ENCODE assay signal across 23 cellular contexts in genomic region chr1:33268927-33269610, GRCh38. TPM values are rescaled to one million over a fixed set of nuclear protein-coding genes. Genes with fewer than 3 reads are reported as not detected.
A peak's percentile ranks its signal among the peaks of the same experiment; 100 is the strongest.
DNase-seq lines count a peak whose midpoint lies in the region; ATAC-seq and TF ChIP-seq lines count a peak whose summit lies in the region.
"Had no signal": no experiment of that assay in that cellular context is flagged by ENCODE, and none has a peak within 500 bp of the region (broad histone marks: within the 10 kb centered on the region; RNA-seq: fewer than 3 reads in every experiment).

No MANE protein-coding gene starts in this region.

- intact Hi-C loops in activated CD8-positive, alpha-beta T cell treated with anti-CD3 and anti-CD28 coated beads for 36 hours (cut with micrococcal nuclease): no loop called here
- intact Hi-C loops in Right ventricle myocardium inferior (cut with DNase I): no loop called here

- no peaks in the 10 kb centered on the region for H3K9me3 ChIP-seq in CD8-positive, alpha-beta memory T cell (ENCODE audit: low read length)
- H3K9me3 ChIP-seq: thyroid gland had no signal

- no peak for TF ChIP-seq CTCF in activated CD8-positive, alpha-beta T cell treated with anti-CD3 and anti-CD28 coated beads for 36 hours (IDR thresholded peaks at IDR 0.05)
- no peak for TF ChIP-seq CTCF in nephron (IDR thresholded peaks at IDR 0.05; ENCODE audit: unreplicated experiment in 3 of 3)
- TF ChIP-seq CTCF in WTC11 (IDR thresholded peaks at IDR 0.05): no peak

- H3K27ac ChIP-seq in urinary bladder (ENCODE audit: low read depth): peak overlapping the region; percentile 47
- no peak overlapping the region for H3K27ac ChIP-seq in CD8-positive, alpha-beta memory T cell (ENCODE audit: low read depth, low read length)
- H3K27ac ChIP-seq: 22Rv1, cardiac muscle cell had no signal

- H3K27ac Mint-ChIP-seq in activated CD8-positive, alpha-beta T cell treated with anti-CD3 and anti-CD28 coated beads, Interleukin-2, amount 10 ng/mL, durations not matched to agents 7 days and 5 days: peak overlapping the region; percentile 26
- H3K27ac Mint-ChIP-seq in activated CD8-positive, alpha-beta T cell treated with anti-CD3 and anti-CD28 coated beads for 36 hours: no peak overlapping the region
- H3K27ac Mint-ChIP-seq in nephron (peak overlapping the region; percentile 64 to 90 (median 76)), WTC11 (no peak overlapping the region)
- H3K27ac Mint-ChIP-seq in CD8-positive, alpha-beta memory T cell: peak overlapping the region in 3 of 8 donors; percentile 56 to 73 (median 63)
- H3K27ac Mint-ChIP-seq: activated CD4-positive, alpha-beta memory T cell treated with anti-CD3 and anti-CD28 coated beads, Interleukin-2, amount 10 ng/mL, durations not matched to agents 7 days and 5 days; activated T-cell treated with anti-CD3 and anti-CD28 coated beads, Interleukin-2, amount 50 U/mL, for 72 hours; CD4-positive, alpha-beta T cell; HFFc6 had no signal

- no peaks in the 10 kb centered on the region for H3K4me1 ChIP-seq in urinary bladder (ENCODE audit: insufficient read depth)
- peaks cover 23% of the 10 kb centered on the region for H3K4me1 ChIP-seq in CD8-positive, alpha-beta memory T cell (ENCODE audit: insufficient read depth, low read length)

- CTCF ChIA-PET in activated CD8-positive, alpha-beta T cell treated with anti-CD3 and anti-CD28 coated beads, Interleukin-2, amount 10 ng/mL, durations not matched to agents 7 days and 5 days (lab: Charles Lee): interaction anchor here (1.7 kb wide), 1 partner anchor 27 kb away, joined by 7 read pairs; no protein-coding TSS in a partner anchor
- CTCF ChIA-PET in activated CD8-positive, alpha-beta T cell treated with anti-CD3 and anti-CD28 coated beads for 36 hours (lab: Charles Lee): interaction anchor here (0.8 to 1.7 kb wide), 3 partner anchors 9 to 27 kb away, joined by 3 to 5 read pairs (median 3); no protein-coding TSS in a partner anchor
- CTCF ChIA-PET in CD8-positive, alpha-beta memory T cell (lab: Charles Lee): no interaction called here
- CTCF ChIA-PET in WTC11 (lab: Charles Lee): no interaction called here

- 44% methylated on average over 5 of the region's 5 CpGs for WGBS in urinary bladder

- H3K4me3 ChIP-seq in urinary bladder (ENCODE audit: low read depth, low read length): no peak overlapping the region
- H3K4me3 ChIP-seq in CD8-positive, alpha-beta memory T cell (ENCODE audit: low read length): no peak overlapping the region
- H3K4me3 ChIP-seq: cardiac muscle cell, lung, thyroid gland had no signal

- no peaks in the 10 kb centered on the region for H3K27me3 Mint-ChIP-seq in activated CD8-positive, alpha-beta T cell treated with anti-CD3 and anti-CD28 coated beads, Interleukin-2, amount 10 ng/mL, durations not matched to agents 7 days and 5 days (ENCODE audit: low read depth)
- no peaks in the 10 kb centered on the region for H3K27me3 Mint-ChIP-seq in activated CD8-positive, alpha-beta T cell treated with anti-CD3 and anti-CD28 coated beads for 36 hours
- H3K27me3 Mint-ChIP-seq in nephron (ENCODE audit: low read depth) (no peaks in the 10 kb centered on the region), WTC11 (ENCODE audit: low read depth) (no peaks in the 10 kb centered on the region)
- no peaks in the 10 kb centered on the region for H3K27me3 Mint-ChIP-seq in CD8-positive, alpha-beta memory T cell
- H3K27me3 Mint-ChIP-seq: activated CD4-positive, alpha-beta memory T cell treated with anti-CD3 and anti-CD28 coated beads, Interleukin-2, amount 10 ng/mL, durations not matched to agents 7 days and 5 days; CD4-positive, alpha-beta T cell had no signal

- H3K9me3 Mint-ChIP-seq in activated CD8-positive, alpha-beta T cell treated with anti-CD3 and anti-CD28 coated beads, Interleukin-2, amount 10 ng/mL, durations not matched to agents 7 days and 5 days (ENCODE audit: insufficient read depth): no peaks in the 10 kb centered on the region
- no peaks in the 10 kb centered on the region for H3K9me3 Mint-ChIP-seq in activated CD8-positive, alpha-beta T cell treated with anti-CD3 and anti-CD28 coated beads for 36 hours
- H3K9me3 Mint-ChIP-seq in nephron (no peaks in the 10 kb centered on the region), WTC11 (no peaks in the 10 kb centered on the region)
- no peaks in the 10 kb centered on the region for H3K9me3 Mint-ChIP-seq in CD8-positive, alpha-beta memory T cell
- H3K9me3 Mint-ChIP-seq: activated CD4-positive, alpha-beta memory T cell treated with anti-CD3 and anti-CD28 coated beads, Interleukin-2, amount 10 ng/mL, durations not matched to agents 7 days and 5 days; activated T-cell treated with anti-CD3 and anti-CD28 coated beads, Interleukin-2, amount 50 U/mL, for 72 hours; CD4-positive, alpha-beta T cell; HFFc6 had no signal

- POLR2A ChIA-PET in activated CD8-positive, alpha-beta T cell treated with anti-CD3 and anti-CD28 coated beads, Interleukin-2, amount 10 ng/mL, durations not matched to agents 7 days and 5 days (lab: Charles Lee): interaction anchor here (0.6 kb wide), 1 partner anchor 16 kb away, joined by 3 read pairs; no protein-coding TSS in a partner anchor
- POLR2A ChIA-PET in activated CD8-positive, alpha-beta T cell treated with anti-CD3 and anti-CD28 coated beads for 36 hours (lab: Charles Lee): interaction anchor here (0.7 kb wide), 1 partner anchor 12 kb away, joined by 3 read pairs; no protein-coding TSS in a partner anchor
- POLR2A ChIA-PET in CD8-positive, alpha-beta memory T cell (lab: Charles Lee): no interaction called here
- POLR2A ChIA-PET in WTC11 (lab: Charles Lee): no interaction called here

- no peaks in the 10 kb centered on the region for H3K27me3 ChIP-seq in CD8-positive, alpha-beta memory T cell (ENCODE audit: insufficient read depth, low read length, poor library complexity, severe bottlenecking)
- H3K27me3 ChIP-seq: cardiac muscle cell, thyroid gland had no signal

- ATAC-seq in activated CD8-positive, alpha-beta T cell treated with anti-CD3 and anti-CD28 coated beads, Interleukin-2, amount 10 ng/mL, durations not matched to agents 7 days and 5 days: no peak
- no peak for ATAC-seq in activated CD8-positive, alpha-beta T cell treated with anti-CD3 and anti-CD28 coated beads for 36 hours
- ATAC-seq in Right ventricle myocardium inferior (peak; percentile 45), WTC11 (no peak)
- ATAC-seq: activated T-cell treated with anti-CD3 and anti-CD28 coated beads, Interleukin-2, amount 50 U/mL, for 72 hours had no signal

- no peak for DNase-seq in activated CD8-positive, alpha-beta T cell treated with anti-CD3 and anti-CD28 coated beads, Interleukin-2, amount 10 ng/mL, durations not matched to agents 7 days and 5 days
- no peak for DNase-seq in activated CD8-positive, alpha-beta T cell treated with anti-CD3 and anti-CD28 coated beads for 36 hours
- DNase-seq in Right ventricle myocardium inferior (ENCODE audit: missing footprints) (no peak), WTC11 (ENCODE audit: low spot score) (no peak), NCI-H128 (lab: John Stamatoyannopoulos, UW; ENCODE audit: unreplicated experiment) (no peak)
- no peak for DNase-seq in CD8-positive, alpha-beta memory T cell
- DNase-seq: activated CD4-positive, alpha-beta memory T cell treated with anti-CD3 and anti-CD28 coated beads, Interleukin-2, amount 10 ng/mL, durations not matched to agents 7 days and 5 days; activated T-cell treated with anti-CD3 and anti-CD28 coated beads, Interleukin-2, amount 50 U/mL, for 72 hours; CD4-positive, alpha-beta T cell; DND-41; HFFc6; NCI-H1092; nucleus accumbens; stimulated activated CD4-positive, alpha-beta T cell treated with anti-CD3 and anti-CD28 coated beads, Interleukin-4, amount 100 ng/mL, for 24 hours; stimulated activated CD8-positive, alpha-beta memory T cell treated with anti-CD3 and anti-CD28 coated beads, Interleukin-4, amount 100 ng/mL, for 48 hours; thyroid gland had no signal

- H3K4me3 Mint-ChIP-seq in activated CD8-positive, alpha-beta T cell treated with anti-CD3 and anti-CD28 coated beads, Interleukin-2, amount 10 ng/mL, durations not matched to agents 7 days and 5 days: no peak overlapping the region
- no peak overlapping the region for H3K4me3 Mint-ChIP-seq in activated CD8-positive, alpha-beta T cell treated with anti-CD3 and anti-CD28 coated beads for 36 hours
- H3K4me3 Mint-ChIP-seq in nephron (peak overlapping the region in 1 of 3 experiments; percentile 30), WTC11 (no peak overlapping the region)
- no peak overlapping the region for H3K4me3 Mint-ChIP-seq in CD8-positive, alpha-beta memory T cell
- H3K4me3 Mint-ChIP-seq: activated CD4-positive, alpha-beta memory T cell treated with anti-CD3 and anti-CD28 coated beads, Interleukin-2, amount 10 ng/mL, durations not matched to agents 7 days and 5 days; activated T-cell treated with anti-CD3 and anti-CD28 coated beads, Interleukin-2, amount 50 U/mL, for 72 hours; CD4-positive, alpha-beta T cell; HFFc6 had no signal

- peaks cover 20% of the 10 kb centered on the region for H3K4me1 Mint-ChIP-seq in activated CD8-positive, alpha-beta T cell treated with anti-CD3 and anti-CD28 coated beads, Interleukin-2, amount 10 ng/mL, durations not matched to agents 7 days and 5 days (ENCODE audit: low read depth)
- H3K4me1 Mint-ChIP-seq in activated CD8-positive, alpha-beta T cell treated with anti-CD3 and anti-CD28 coated beads for 36 hours (ENCODE audit: low read depth): peaks cover 13% of the 10 kb centered on the region
- H3K4me1 Mint-ChIP-seq in nephron: peaks cover 64% of the 10 kb centered on the region
- H3K4me1 Mint-ChIP-seq in CD8-positive, alpha-beta memory T cell: peaks cover 31 to 48% (median 35%) of the 10 kb centered on the region in 3 donors
- H3K4me1 Mint-ChIP-seq in WTC11: peaks cover 21% of the 10 kb centered on the region

- H3K36me3 ChIP-seq in urinary bladder (ENCODE audit: insufficient read depth): no peaks in the 10 kb centered on the region
- no peaks in the 10 kb centered on the region for H3K36me3 ChIP-seq in CD8-positive, alpha-beta memory T cell (ENCODE audit: insufficient read depth, low read length)
- H3K36me3 ChIP-seq: thyroid gland had no signal

- H3K36me3 Mint-ChIP-seq in activated CD8-positive, alpha-beta T cell treated with anti-CD3 and anti-CD28 coated beads, Interleukin-2, amount 10 ng/mL, durations not matched to agents 7 days and 5 days (ENCODE audit: low read depth): no peaks in the 10 kb centered on the region
- H3K36me3 Mint-ChIP-seq in activated CD8-positive, alpha-beta T cell treated with anti-CD3 and anti-CD28 coated beads for 36 hours (ENCODE audit: low read depth): no peaks in the 10 kb centered on the region
- peaks cover 28% of the 10 kb centered on the region for H3K36me3 Mint-ChIP-seq in nephron (ENCODE audit: low read depth)
- H3K36me3 Mint-ChIP-seq in CD8-positive, alpha-beta memory T cell: peaks cover 0 to 21% (median 1%) of the 10 kb centered on the region in 3 donors
- H3K36me3 Mint-ChIP-seq in WTC11: peaks cover 3% of the 10 kb centered on the region; the same call in 1 of the 2 replicates

RNA-seq across cellular contexts. Expression of gene ZNF362, which starts 12.8 kb away (rescaled TPM):
- 10 to 100 TPM; 17.3 to 19.7 TPM for total RNA-seq in activated CD8-positive, alpha-beta T cell treated with anti-CD3 and anti-CD28 coated beads, Interleukin-2, amount 10 ng/mL, durations not matched to agents 7 days and 5 days
- 1 to 10 TPM; 5.4 to 7.8 TPM for total RNA-seq in activated CD8-positive, alpha-beta T cell treated with anti-CD3 and anti-CD28 coated beads for 36 hours
- total RNA-seq in Right ventricle myocardium inferior: 30.3 TPM
- total RNA-seq in urinary bladder: 10.3 TPM
- 33.7 TPM for polyA plus RNA-seq in urinary bladder
- total RNA-seq in CD8-positive, alpha-beta memory T cell: 1 to 10 TPM; 8.5 to 9.9 TPM
- polyA plus RNA-seq in CD8-positive, alpha-beta memory T cell: 26.4 TPM
- total RNA-seq in WTC11 (2021): 23.9 to 25.7 TPM (median 24.2 TPM) in 3 replicates

RNA-seq across cellular contexts. Expression of gene A3GALT2, which starts 51.8 kb away (rescaled TPM):
- total RNA-seq in activated CD8-positive, alpha-beta T cell treated with anti-CD3 and anti-CD28 coated beads, Interleukin-2, amount 10 ng/mL, durations not matched to agents 7 days and 5 days: not detected
- total RNA-seq in activated CD8-positive, alpha-beta T cell treated with anti-CD3 and anti-CD28 coated beads for 36 hours: not detected
- not detected for total RNA-seq in Right ventricle myocardium inferior
- total RNA-seq in urinary bladder: not detected
- polyA plus RNA-seq in urinary bladder: not detected
- not detected for total RNA-seq in CD8-positive, alpha-beta memory T cell
- polyA plus RNA-seq in CD8-positive, alpha-beta memory T cell: not detected
- total RNA-seq in WTC11 (2021): not detected in 3 replicates
- total RNA-seq: activated CD4-positive, alpha-beta memory T cell treated with anti-CD3 and anti-CD28 coated beads, Interleukin-2, amount 10 ng/mL, durations not matched to agents 7 days and 5 days; activated T-cell treated with anti-CD3 and anti-CD28 coated beads, Interleukin-2, amount 50 U/mL, for 72 hours; cardiac muscle cell; CD4-positive, alpha-beta T cell; frontal cortex; HFFc6; skeletal muscle tissue had no signal

Comparison
In these comparisons a context has a peak if more than half of its experiments do, and no peak if none do; other contexts are left out.
1. H3K27ac Mint-ChIP-seq: peak in activated CD8-positive, alpha-beta T cell treated with anti-CD3 and anti-CD28 coated beads, Interleukin-2, amount 10 ng/mL, durations not matched to agents 7 days and 5 days (single experiment) and nephron (3 of 3); none in activated CD8-positive, alpha-beta T cell treated with anti-CD3 and anti-CD28 coated beads for 36 hours (single experiment) and WTC11 (single experiment).
2. CTCF ChIA-PET loops: an anchor here in activated CD8-positive, alpha-beta T cell treated with anti-CD3 and anti-CD28 coated beads, Interleukin-2, amount 10 ng/mL, durations not matched to agents 7 days and 5 days (1.7 kb wide) and activated CD8-positive, alpha-beta T cell treated with anti-CD3 and anti-CD28 coated beads for 36 hours (0.8 to 1.7 kb wide); none called in CD8-positive, alpha-beta memory T cell and WTC11.
3. POLR2A ChIA-PET loops: an anchor here in activated CD8-positive, alpha-beta T cell treated with anti-CD3 and anti-CD28 coated beads, Interleukin-2, amount 10 ng/mL, durations not matched to agents 7 days and 5 days (0.6 kb wide) and activated CD8-positive, alpha-beta T cell treated with anti-CD3 and anti-CD28 coated beads for 36 hours (0.7 kb wide); none called in CD8-positive, alpha-beta memory T cell and WTC11.